ENCODE assay signal across 31 cellular contexts in genomic region chr13:73340069-73340468, GRCh38.
"Had no signal": no experiment of that assay in that cellular context is flagged by ENCODE, and none has a peak within 500 bp of the region (broad histone marks: within the 10 kb centered on the region; RNA-seq: fewer than 3 reads in every experiment).

No MANE protein-coding gene starts in this region.

- H3K27ac Mint-ChIP-seq: activated CD4-positive, alpha-beta T cell treated with anti-CD3 and anti-CD28 coated beads, Interleukin-2, amount 10 ng/mL, durations not matched to agents 24 days and 14 days; activated CD8-positive, alpha-beta T cell treated with anti-CD3 and anti-CD28 coated beads for 36 hours; activated naive CD4-positive, alpha-beta T cell treated with anti-CD3 and anti-CD28 coated beads, Interleukin-2, amount 50 U/mL, for 24 hours; activated naive CD8-positive, alpha-beta T cell treated with anti-CD3 and anti-CD28 coated beads, Interleukin-2, amount 10 ng/mL, durations not matched to agents 7 days and 5 days; activated T-cell treated with anti-CD3 and anti-CD28 coated beads, Interleukin-2, amount 50 U/mL, for 24 hours; activated T-helper 2 cell treated with anti-CD3 and anti-CD28 coated beads, Interferon-gamma antibody, Interleukin-2, Interleukin-4, amounts not matched to agents 10 μg/mL and 5 μg/mL and 100 μg/mL, durations not matched to agents 14 hours and 24 hours and 36 hours had no signal

- H3K27me3 ChIP-seq: ascending aorta, SJCRH30 had no signal

- H3K36me3 ChIP-seq: ascending aorta, SJCRH30 had no signal

- ATAC-seq: activated CD8-positive, alpha-beta T cell treated with anti-CD3 and anti-CD28 coated beads for 36 hours had no signal

- H3K9me3 Mint-ChIP-seq: activated CD4-positive, alpha-beta T cell treated with anti-CD3 and anti-CD28 coated beads, Interleukin-2, amount 10 ng/mL, durations not matched to agents 24 days and 14 days; activated CD8-positive, alpha-beta T cell treated with anti-CD3 and anti-CD28 coated beads for 36 hours; activated naive CD4-positive, alpha-beta T cell treated with anti-CD3 and anti-CD28 coated beads, Interleukin-2, amount 50 U/mL, for 24 hours; activated naive CD8-positive, alpha-beta T cell treated with anti-CD3 and anti-CD28 coated beads, Interleukin-2, amount 10 ng/mL, durations not matched to agents 7 days and 5 days; activated T-cell treated with anti-CD3 and anti-CD28 coated beads, Interleukin-2, amount 50 U/mL, for 24 hours; activated T-helper 2 cell treated with anti-CD3 and anti-CD28 coated beads, Interferon-gamma antibody, Interleukin-2, Interleukin-4, amounts not matched to agents 10 μg/mL and 5 μg/mL and 100 μg/mL, durations not matched to agents 14 hours and 24 hours and 36 hours had no signal

- H3K4me1 ChIP-seq: ascending aorta had no signal

- H3K27ac ChIP-seq: ascending aorta, PC-9, SK-N-MC had no signal

- DNase-seq: activated CD4-positive, alpha-beta T cell treated with anti-CD3 and anti-CD28 coated beads, Interleukin-2, amount 10 ng/mL, durations not matched to agents 24 days and 14 days; activated CD4-positive, alpha-beta T cell treated with anti-CD3 and anti-CD28 coated beads, Interleukin-2, amount 50 U/mL, for 4 hours; activated CD8-positive, alpha-beta T cell treated with anti-CD3 and anti-CD28 coated beads for 36 hours; activated gamma-delta T cell; activated naive CD4-positive, alpha-beta T cell treated with Interleukin-2 at 50 U/mL for 16 hours; activated naive CD8-positive, alpha-beta T cell treated with anti-CD3 and anti-CD28 coated beads, Interleukin-2, amount 10 ng/mL, durations not matched to agents 7 days and 5 days; activated T-cell treated with anti-CD3 and anti-CD28 coated beads, Interleukin-2, amount 50 U/mL, for 24 hours; amygdala; central memory CD4-positive, alpha-beta T cell; Karpas-422; KBM-7; MM.1S; MV-4-11; NCI-H1092; NCI-H1436 treated with DMSO at 0.1 percent for 48 hours; NCI-H1694 treated with DMSO at 0.1 percent for 48 hours; NCI-H2029 treated with DMSO at 0.1 percent for 48 hours; NCI-H2107; NCI-H2171; NCI-H510A; NCI-H526; NCI-H748 treated with DMSO at 0.1 percent for 48 hours; NK-92 treated with Interleukin-12 subunit alpha and Interleukin-12 subunit beta, amount 100 ng/mL, for 24 hours; PC-9; SHP77; SJCRH30; T1000 had no signal

- H3K4me3 ChIP-seq: ascending aorta, PC-9, SJCRH30, SK-N-MC had no signal

- H3K27me3 Mint-ChIP-seq: activated CD4-positive, alpha-beta T cell treated with anti-CD3 and anti-CD28 coated beads, Interleukin-2, amount 10 ng/mL, durations not matched to agents 24 days and 14 days; activated CD8-positive, alpha-beta T cell treated with anti-CD3 and anti-CD28 coated beads for 36 hours had no signal

- H3K4me3 Mint-ChIP-seq: activated CD4-positive, alpha-beta T cell treated with anti-CD3 and anti-CD28 coated beads, Interleukin-2, amount 10 ng/mL, durations not matched to agents 24 days and 14 days; activated CD8-positive, alpha-beta T cell treated with anti-CD3 and anti-CD28 coated beads for 36 hours; activated naive CD4-positive, alpha-beta T cell treated with anti-CD3 and anti-CD28 coated beads, Interleukin-2, amount 50 U/mL, for 24 hours; activated naive CD8-positive, alpha-beta T cell treated with anti-CD3 and anti-CD28 coated beads, Interleukin-2, amount 10 ng/mL, durations not matched to agents 7 days and 5 days; activated T-cell treated with anti-CD3 and anti-CD28 coated beads, Interleukin-2, amount 50 U/mL, for 24 hours had no signal

- H3K36me3 Mint-ChIP-seq: activated naive CD4-positive, alpha-beta T cell treated with anti-CD3 and anti-CD28 coated beads, Interleukin-2, amount 50 U/mL, for 24 hours; activated naive CD8-positive, alpha-beta T cell treated with anti-CD3 and anti-CD28 coated beads, Interleukin-2, amount 10 ng/mL, durations not matched to agents 7 days and 5 days had no signal

- H3K9me3 ChIP-seq: ascending aorta, SJCRH30 had no signal
